In genomic region chr13:87314822-87315221, GRCh38 we compare ENCODE assay signal across 35 cellular contexts.
DNase-seq lines count a peak whose midpoint lies in the region; ATAC-seq, FAIRE-seq and TF ChIP-seq lines count a peak whose summit lies in the region.
"Had no signal": no experiment of that assay in that cellular context is flagged by ENCODE, and none has a peak within 500 bp of the region (broad histone marks: within the 10 kb centered on the region; RNA-seq: fewer than 3 reads in every experiment).

No MANE protein-coding gene starts in this region.

- no peak overlapping the region for H3K9ac ChIP-seq in HepG2 (ENCODE audit: insufficient read depth, low read depth, low read length)
- no peak overlapping the region for H3K9ac ChIP-seq in Karpas-422 (ENCODE audit: low read length)
- no peak overlapping the region for H3K9ac ChIP-seq in GM12878 (ENCODE audit: control insufficient read depth, insufficient read depth, low read length)
- H3K9ac ChIP-seq: BLaER1; BLaER1 treated with 17β-estradiol and CSF1 and Interleukin-3, amounts not matched to agents 10 nM and 100 nM had no signal

- H3K36me3 ChIP-seq in HepG2 (replicated peaks in 1 of 2; ENCODE audit: control insufficient read depth in 1 of 2, insufficient read depth in 2 of 2, low read length in 2 of 2) (no peaks in the 10 kb centered on the region), right lobe of liver (no peaks in the 10 kb centered on the region), HEK293 (ENCODE audit: control insufficient read depth in 2 of 2, insufficient read depth in 1 of 2, low read length in 2 of 2) (no peaks in the 10 kb centered on the region), Karpas-422 (ENCODE audit: insufficient read depth, low read length) (no peaks in the 10 kb centered on the region), GM12878 (ENCODE audit: control insufficient read depth in 2 of 2, insufficient read depth in 2 of 2, low read length in 1 of 2) (no peaks in the 10 kb centered on the region), upper lobe of left lung (no peaks in the 10 kb centered on the region), H7 (replicated peaks; ENCODE audit: control insufficient read depth, insufficient read depth, low read length) (no peaks in the 10 kb centered on the region)
- H3K36me3 ChIP-seq: BE2C; BLaER1; BLaER1 treated with 17β-estradiol and CSF1 and Interleukin-3, amounts not matched to agents 10 nM and 100 nM had no signal

- SMC1A ChIA-PET in GM12878 (lab: Charles Lee; ENCODE audit: uncharacterized antibody, unreplicated experiment): interaction anchor here (0.7 kb wide), 1 partner anchor 262 kb away, joined by 4 read pairs; no protein-coding TSS in a partner anchor

- RAD21 ChIA-PET in GM12878 (lab: Charles Lee; ENCODE audit: unreplicated experiment): no interaction called here

- H2AFZ ChIP-seq in HepG2 (ENCODE audit: low read length) (no peak overlapping the region), Karpas-422 (ENCODE audit: low read length) (peak overlapping the region; percentile 64), GM12878 (ENCODE audit: control insufficient read depth, low read depth, low read length) (no peak overlapping the region)

- no peak for ATAC-seq in HepG2
- ATAC-seq in right lobe of liver: no peak
- no peak for ATAC-seq in GM12878
- no peak for ATAC-seq in upper lobe of left lung (ENCODE audit: low FRiP score in 2 of 2)
- ATAC-seq: A549; CD8-positive, alpha-beta T cell had no signal

- no peaks in the 10 kb centered on the region for H3K9me3 ChIP-seq in HepG2 (ENCODE audit: low read length)
- no peaks in the 10 kb centered on the region for H3K9me3 ChIP-seq in right lobe of liver
- no peaks in the 10 kb centered on the region for H3K9me3 ChIP-seq in HEK293 (ENCODE audit: control insufficient read depth, insufficient read depth, low read depth, low read length)
- no peaks in the 10 kb centered on the region for H3K9me3 ChIP-seq in Karpas-422 (ENCODE audit: low read length)
- H3K9me3 ChIP-seq in GM12878 (replicated peaks; ENCODE audit: control insufficient read depth, insufficient read depth, low read length): no peaks in the 10 kb centered on the region
- no peaks in the 10 kb centered on the region for H3K9me3 ChIP-seq in upper lobe of left lung
- H3K9me3 ChIP-seq: A549; BE2C; BLaER1; BLaER1 treated with 17β-estradiol and CSF1 and Interleukin-3, amounts not matched to agents 10 nM and 100 nM; Caco-2 had no signal

- no peaks in the 10 kb centered on the region for H3K27me3 ChIP-seq in HepG2 (ENCODE audit: control insufficient read depth in 1 of 2, insufficient read depth in 2 of 2, low read length in 2 of 2)
- no peaks in the 10 kb centered on the region for H3K27me3 ChIP-seq in right lobe of liver
- H3K27me3 ChIP-seq in Karpas-422 (ENCODE audit: low read length): no peaks in the 10 kb centered on the region
- H3K27me3 ChIP-seq in GM12878 (replicated peaks in 1 of 2; ENCODE audit: control insufficient read depth in 2 of 2, insufficient read depth in 2 of 2, low read length in 1 of 2): no peaks in the 10 kb centered on the region
- H3K27me3 ChIP-seq in upper lobe of left lung: no peaks in the 10 kb centered on the region
- no peaks in the 10 kb centered on the region for H3K27me3 ChIP-seq in H7 (ENCODE audit: control insufficient read depth, insufficient read depth, low read length)
- H3K27me3 ChIP-seq: BE2C; BLaER1; BLaER1 treated with 17β-estradiol and CSF1 and Interleukin-3, amounts not matched to agents 10 nM and 100 nM had no signal

- H4K20me1 ChIP-seq in HepG2 (ENCODE audit: insufficient read depth, low read length) (no peaks in the 10 kb centered on the region), Karpas-422 (ENCODE audit: insufficient read depth, low read depth, low read length) (no peaks in the 10 kb centered on the region), GM12878 (ENCODE audit: control insufficient read depth, insufficient read depth) (no peaks in the 10 kb centered on the region)
- H4K20me1 ChIP-seq: BLaER1; BLaER1 treated with 17β-estradiol and CSF1 and Interleukin-3, amounts not matched to agents 10 nM and 100 nM had no signal

- TF ChIP-seq POLR2A in HepG2 (IDR thresholded peaks at IDR 0.05; ENCODE audit: insufficient read depth in 1 of 2, low read depth in 2 of 2, low read length in 2 of 2) (no peak), right lobe of liver (IDR thresholded peaks at IDR 0.05) (no peak), GM12878 (IDR thresholded peaks at IDR 0.05; ENCODE audit: low read depth, low read length) (no peak), upper lobe of left lung (IDR thresholded peaks at IDR 0.05) (no peak)

- H3K9me2 ChIP-seq in Karpas-422 (replicated peaks; ENCODE audit: insufficient read depth, low read length): no peaks in the 10 kb centered on the region

- no peak for TF ChIP-seq RAD21 in HepG2 (CRISPR knock-in tag; IDR thresholded peaks at IDR 0.05)
- no peak for TF ChIP-seq RAD21 in GM12878 (IDR thresholded peaks at IDR 0.05; ENCODE audit: insufficient read depth, low read depth, low read length)

- WGBS in HepG2 (ENCODE audit: low lambda C conversion rate): 3% methylated on average over 1 of the region's 1 CpG
- WGBS in right lobe of liver (ENCODE audit: insufficient coverage, low coverage, low lambda C conversion rate, missing lambda C conversion rate): 28% methylated on average over 1 of the region's 1 CpG
- 0% methylated on average over 1 of the region's 1 CpG for WGBS in GM12878 (ENCODE audit: insufficient coverage, insufficient replicate concordance, low lambda C conversion rate, missing lambda C conversion rate)
- WGBS in upper lobe of left lung, 2 donors: 75 to 94% methylated on average over 1 of the region's 1 CpG

- in situ Hi-C loops in HepG2 (cut with HindIII; ENCODE audit: extremely low pct_ligation_motif_present, low pct_unique_long_range_greater_than_20kb) (no loop called here), GM12878 (cut with MboI) (no loop called here)

- DNase-seq in HepG2 (ENCODE audit: low spot score) (no peak), right lobe of liver (no peak), Karpas-422 (no peak), GM12878 (ENCODE audit: low read depth, low spot score) (no peak), upper lobe of left lung (no peak), H7 (no peak)
- DNase-seq in stimulated activated naive CD4-positive, alpha-beta T cell (lab: John Stamatoyannopoulos, UW): no peak
- DNase-seq: 8988T; ACHN; AML-193; BE2C; C1 segment of cervical spinal cord; Caco-2; Calu3; CD4-positive, alpha-beta memory T cell; CD4-positive, alpha-beta T cell; CD4-positive, CD25-positive, alpha-beta regulatory T cell; CD8-positive, alpha-beta memory T cell; CD8-positive, alpha-beta T cell; COR-L47; DMS 273 treated with DMSO at 0.1 percent for 48 hours; DMS153; DMS53; DMS79; DMS79 treated with DMSO at 0.1 percent for 48 hours; DND-41; EL had no signal

- H3K27ac ChIP-seq in HepG2 (ENCODE audit: extremely low read length, insufficient read depth, low read length) (no peak overlapping the region), right lobe of liver (no peak overlapping the region), HEK293 (ENCODE audit: extremely low read depth, low read depth, low read length) (no peak overlapping the region), Karpas-422 (ENCODE audit: low read length) (no peak overlapping the region), GM12878 (ENCODE audit: control insufficient read depth, insufficient read depth) (no peak overlapping the region), upper lobe of left lung (no peak overlapping the region)
- H3K27ac ChIP-seq: 22Rv1; A549; BLaER1; BLaER1 treated with 17β-estradiol and CSF1 and Interleukin-3, amounts not matched to agents 10 nM and 100 nM; C4-2B had no signal

- no TSS peak for BruUV-seq in HepG2 (replicated peaks; lab: Mats Ljungman, UMichigan)
- BruUV-seq in GM12878 (replicated peaks; lab: Mats Ljungman, UMichigan): no TSS peak

- POLR2A ChIA-PET in HepG2 (lab: Yijun Ruan, JAX) (no interaction called here), HEK293 (lab: Yijun Ruan, JAX) (no interaction called here), GM12878 (lab: Charles Lee) (no interaction called here)

- H3K4me1 ChIP-seq in HepG2 (ENCODE audit: insufficient read depth, low read length) (no peaks in the 10 kb centered on the region), right lobe of liver (no peaks in the 10 kb centered on the region), HEK293 (ENCODE audit: control insufficient read depth, insufficient read depth, low read length) (no peaks in the 10 kb centered on the region), Karpas-422 (ENCODE audit: low read length) (no peaks in the 10 kb centered on the region), GM12878 (ENCODE audit: control insufficient read depth, insufficient read depth, low read length) (no peaks in the 10 kb centered on the region), upper lobe of left lung (no peaks in the 10 kb centered on the region)
- H3K4me1 ChIP-seq: A549; BE2C; BLaER1; BLaER1 treated with 17β-estradiol and CSF1 and Interleukin-3, amounts not matched to agents 10 nM and 100 nM; Caco-2 had no signal

- FAIRE-seq in HepG2 (lab: Jason Lieb, UNC): no peak
- FAIRE-seq in GM12878 (lab: Jason Lieb, UNC): no peak
- FAIRE-seq: A204.1, A549, D721Med had no signal

- no peak for TF ChIP-seq CTCF in HepG2 (CRISPR knock-in tag; IDR thresholded peaks at IDR 0.05)
- TF ChIP-seq CTCF in right lobe of liver (IDR thresholded peaks at IDR 0.05): no peak
- TF ChIP-seq CTCF in HEK293 (tag by site-specific recombination; IDR thresholded peaks at IDR 0.05): no peak
- TF ChIP-seq CTCF in GM12878 (IDR thresholded peaks at IDR 0.05 in 2 of 3, conservative IDR thresholded peaks at IDR 0.05 in 1 of 3; ENCODE audit: control insufficient read depth in 2 of 3, extremely low read depth in 1 of 3, insufficient read depth in 1 of 3, low read depth in 3 of 3, low read length in 3 of 3): no peak
- no peak for TF ChIP-seq CTCF in upper lobe of left lung (IDR thresholded peaks at IDR 0.05)

- H3K4me2 ChIP-seq in HepG2 (ENCODE audit: low read depth, low read length): no peak overlapping the region
- H3K4me2 ChIP-seq in Karpas-422 (ENCODE audit: low read depth, low read length, poor library complexity, severe bottlenecking): no peak overlapping the region
- H3K4me2 ChIP-seq in GM12878 (ENCODE audit: control insufficient read depth, insufficient read depth): no peak overlapping the region
- H3K4me2 ChIP-seq: A549; BLaER1; BLaER1 treated with 17β-estradiol and CSF1 and Interleukin-3, amounts not matched to agents 10 nM and 100 nM had no signal

- no peaks in the 10 kb centered on the region for H3K79me2 ChIP-seq in HepG2 (ENCODE audit: insufficient read depth, low read length)
- H3K79me2 ChIP-seq in Karpas-422 (ENCODE audit: low read length): no peaks in the 10 kb centered on the region
- H3K79me2 ChIP-seq in GM12878 (ENCODE audit: control insufficient read depth, insufficient read depth, low read length): no peaks in the 10 kb centered on the region

- CTCF ChIA-PET in HepG2 (lab: Yijun Ruan, JAX; ENCODE audit: low intra/inter-chr PET ratio, low total read pairs) (no interaction called here), HEK293 (lab: Yijun Ruan, JAX) (interaction anchor here (0.6 kb wide), 1 partner anchor 576 kb away, joined by 7 read pairs; no protein-coding TSS in a partner anchor), GM12878 (lab: Yijun Ruan, JAX) (no interaction called here)

- H3K4me3 ChIP-seq in HepG2 (replicated peaks in 1 of 3; ENCODE audit: insufficient read depth in 1 of 3, low read depth in 2 of 3, low read length in 3 of 3): no peak overlapping the region
- H3K4me3 ChIP-seq in right lobe of liver: no peak overlapping the region
- H3K4me3 ChIP-seq in HEK293 (ENCODE audit: low read depth, low read length): no peak overlapping the region
- H3K4me3 ChIP-seq in Karpas-422 (ENCODE audit: low read length): no peak overlapping the region
- no peak overlapping the region for H3K4me3 ChIP-seq in GM12878
- H3K4me3 ChIP-seq in upper lobe of left lung: no peak overlapping the region
- no peak overlapping the region for H3K4me3 ChIP-seq in H7 (ENCODE audit: insufficient read depth, low read depth, low read length)
- H3K4me3 ChIP-seq: A549; BLaER1; BLaER1 treated with 17β-estradiol and CSF1 and Interleukin-3, amounts not matched to agents 10 nM and 100 nM had no signal

- intact Hi-C loops in HepG2 (cut with micrococcal nuclease; ENCODE audit: unreplicated experiment) (no loop called here), right lobe of liver (cut with DNase I) (no loop called here), GM12878 (cut with micrococcal nuclease; ENCODE audit: unreplicated experiment) (no loop called here)

- TF ChIP-seq EP300 in HepG2 (IDR thresholded peaks at IDR 0.05; ENCODE audit: low read depth in 2 of 2, low read length in 2 of 2) (no peak), HepG2 (CRISPR knock-in tag; IDR thresholded peaks at IDR 0.05; ENCODE audit: borderline replicate concordance) (no peak), GM12878 (IDR thresholded peaks at IDR 0.05; ENCODE audit: borderline replicate concordance in 1 of 2, control insufficient read depth in 1 of 2, low read depth in 2 of 2, low read length in 2 of 2) (no peak), upper lobe of left lung (IDR thresholded peaks at IDR 0.05) (no peak)

Comparison
In these comparisons a context has a peak if more than half of its experiments do, and no peak if none do; other contexts are left out.
1. Of the 63 proteins assayed by ChIP-seq in both HepG2 and HEK293: peak only in HepG2: none; only in HEK293: ATF2; in both: none; in neither: 62.